In genomic region chr10:13262433-13262832, GRCh38 we compare ENCODE assay signal across 10 cellular contexts. TPM values are rescaled to one million over a fixed set of nuclear protein-coding genes. Genes with fewer than 3 reads are reported as not detected.
"Had no signal": no experiment of that assay in that cellular context is flagged by ENCODE, and none has a peak within 500 bp of the region (broad histone marks: within the 10 kb centered on the region; RNA-seq: fewer than 3 reads in every experiment).

No MANE protein-coding gene starts in this region.

- H3K4me1 Mint-ChIP-seq: IgD-negative memory B cell had no signal

- H3K36me3 Mint-ChIP-seq: IgD-negative memory B cell had no signal

- FAIRE-seq: HepG2, HTR-8/SVneo had no signal

- DNase-seq: IMR-90, KBM-7, KG1 had no signal

- H3K27ac Mint-ChIP-seq: IgD-negative memory B cell had no signal

- H3K27ac ChIP-seq: HL-60, KMS-11 had no signal

- H3K4me2 ChIP-seq: KMS-11 had no signal

- H3K9ac ChIP-seq: KMS-11 had no signal

RNA-seq across cellular contexts. Expression of gene UCMA, which starts 28.3 kb away (rescaled TPM):
- total RNA-seq: HepG2, HT-29, HT1080, IMR-90 had no signal
- polyA plus RNA-seq: HepG2, IgD-negative memory B cell, IMR-90 had no signal
